In the genomic region with DNA sequence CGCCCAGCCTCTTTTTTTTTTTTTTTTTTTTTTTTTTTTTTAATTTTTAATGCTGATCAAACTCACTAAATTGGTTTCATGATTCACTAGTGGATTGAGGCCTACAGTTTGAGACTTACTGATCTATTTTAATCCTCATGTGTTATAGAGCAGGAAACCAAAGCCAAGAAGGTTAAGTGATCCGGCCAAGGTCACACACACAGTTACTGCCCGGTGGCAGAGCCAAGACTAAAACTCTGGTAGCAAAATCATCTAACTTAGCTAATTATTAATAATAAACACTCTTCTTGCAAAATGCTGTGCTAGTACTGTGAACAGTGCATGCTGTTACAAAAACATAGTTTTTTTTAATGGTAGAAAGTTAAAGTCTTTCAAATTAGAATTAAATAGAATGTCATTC, we compare ENCODE assay signal across 22 cellular contexts.
"Had no signal": no experiment of that assay in that cellular context is flagged by ENCODE, and none has a peak within 500 bp of the region (broad histone marks: within the 10 kb centered on the region; RNA-seq: fewer than 3 reads in every experiment).

No MANE protein-coding gene starts in this region.

- H3K9me3 ChIP-seq: suprapubic skin, vagina had no signal

- H3K4me3 ChIP-seq: suprapubic skin, vagina had no signal

- H3K4me1 ChIP-seq: foreskin keratinocyte, vagina had no signal

- ATAC-seq: activated T-cell treated with anti-CD3 and anti-CD28 coated beads, Interleukin-2, amount 50 U/mL, for 4 hours; foreskin keratinocyte had no signal

- DNase-seq: activated CD4-positive, alpha-beta T cell treated with anti-CD3 and anti-CD28 coated beads, Interleukin-2, amount 10 ng/mL, durations not matched to agents 7 days and 5 days; activated CD8-positive, alpha-beta memory T cell treated with anti-CD3 and anti-CD28 coated beads, Interleukin-2, amount 50 U/mL, for 4 hours; activated naive CD4-positive, alpha-beta T cell treated with anti-CD3 and anti-CD28 coated beads for 36 hours; activated T-cell treated with anti-CD3 and anti-CD28 coated beads, Interleukin-2, amount 50 U/mL, for 4 hours; central memory CD4-positive, alpha-beta T cell; endodermal cell; foreskin keratinocyte; kidney glomerular epithelial cell; mammary epithelial cell; midbrain; nephron progenitor cell; nucleus accumbens; right cardiac atrium; small intestine; stimulated activated CD4-positive, alpha-beta T cell treated with anti-CD3 and anti-CD28 coated beads, Interleukin-15, amount 100 ng/mL, for 24 hours; stimulated activated CD4-positive, alpha-beta T cell treated with anti-CD3 and anti-CD28 coated beads, Interleukin-2, amount 100 ng/mL, for 48 hours; T-helper 1 cell; T-helper 9 cell; trophoblast cell had no signal

- H3K27ac ChIP-seq: epithelial cell of prostate, foreskin keratinocyte, suprapubic skin, vagina had no signal

- H3K27me3 ChIP-seq: vagina had no signal

- H3K36me3 ChIP-seq: suprapubic skin, vagina had no signal
